In genomic region chr2:1339757-1340515, GRCh38 we compare ENCODE assay signal across 18 cellular contexts.
"Had no signal": no experiment of that assay in that cellular context is flagged by ENCODE, and none has a peak within 500 bp of the region (broad histone marks: within the 10 kb centered on the region; RNA-seq: fewer than 3 reads in every experiment).

No MANE protein-coding gene starts in this region.

- H3K4me3 Mint-ChIP-seq: activated naive CD8-positive, alpha-beta T cell; activated T-helper 17 cell treated with anti-CD3 and anti-CD28 coated beads, Interleukin-2, amount 50 U/mL, for 72 hours; natural killer cell treated with Interleukin-12 subunit alpha and Interleukin-12 subunit beta and Interleukin-15 and Interleukin-18, amount 100 ng/mL, for 72 hours; stimulated activated effector memory CD8-positive, alpha-beta T cell treated with anti-CD3 and anti-CD28 coated beads, Interleukin-12 subunit alpha, Interleukin-12 subunit beta, amount 100 ng/mL, for 72 hours; stimulated activated naive CD8-positive, alpha-beta T cell treated with anti-CD3 and anti-CD28 coated beads, Interleukin-15, amount 100 ng/mL, for 72 hours had no signal

- H3K4me3 ChIP-seq: breast epithelium, coronary artery, left ventricle myocardium inferior, pancreas, right lobe of liver, skin epidermis, testis, uterus had no signal

- ATAC-seq: activated T-helper 17 cell treated with anti-CD3 and anti-CD28 coated beads, Interleukin-2, amount 50 U/mL, for 72 hours; natural killer cell treated with Interleukin-12 subunit alpha and Interleukin-12 subunit beta and Interleukin-15 and Interleukin-18, amount 100 ng/mL, for 72 hours; pancreas; right lobe of liver; stimulated activated effector memory CD8-positive, alpha-beta T cell treated with anti-CD3 and anti-CD28 coated beads, Interleukin-12 subunit alpha, Interleukin-12 subunit beta, amount 100 ng/mL, for 72 hours; stimulated activated naive CD8-positive, alpha-beta T cell treated with anti-CD3 and anti-CD28 coated beads, Interleukin-15, amount 100 ng/mL, for 72 hours had no signal

- H3K27me3 Mint-ChIP-seq: activated naive CD8-positive, alpha-beta T cell; activated T-helper 17 cell treated with anti-CD3 and anti-CD28 coated beads, Interleukin-2, amount 50 U/mL, for 72 hours; stimulated activated naive CD8-positive, alpha-beta T cell treated with anti-CD3 and anti-CD28 coated beads, Interleukin-15, amount 100 ng/mL, for 72 hours had no signal

- H3K27ac Mint-ChIP-seq: activated naive CD8-positive, alpha-beta T cell; activated T-helper 17 cell treated with anti-CD3 and anti-CD28 coated beads, Interleukin-2, amount 50 U/mL, for 72 hours; natural killer cell treated with Interleukin-12 subunit alpha and Interleukin-12 subunit beta and Interleukin-15 and Interleukin-18, amount 100 ng/mL, for 72 hours; stimulated activated effector memory CD8-positive, alpha-beta T cell treated with anti-CD3 and anti-CD28 coated beads, Interleukin-12 subunit alpha, Interleukin-12 subunit beta, amount 100 ng/mL, for 72 hours had no signal

- H3K4me1 Mint-ChIP-seq: activated T-helper 17 cell treated with anti-CD3 and anti-CD28 coated beads, Interleukin-2, amount 50 U/mL, for 72 hours; stimulated activated effector memory CD8-positive, alpha-beta T cell treated with anti-CD3 and anti-CD28 coated beads, Interleukin-12 subunit alpha, Interleukin-12 subunit beta, amount 100 ng/mL, for 72 hours; stimulated activated naive CD8-positive, alpha-beta T cell treated with anti-CD3 and anti-CD28 coated beads, Interleukin-15, amount 100 ng/mL, for 72 hours had no signal

- H3K4me1 ChIP-seq: breast epithelium, pancreas, right lobe of liver, uterus had no signal

- H3K36me3 Mint-ChIP-seq: activated naive CD8-positive, alpha-beta T cell; natural killer cell treated with Interleukin-12 subunit alpha and Interleukin-12 subunit beta and Interleukin-15 and Interleukin-18, amount 100 ng/mL, for 72 hours; stimulated activated effector memory CD8-positive, alpha-beta T cell treated with anti-CD3 and anti-CD28 coated beads, Interleukin-12 subunit alpha, Interleukin-12 subunit beta, amount 100 ng/mL, for 72 hours had no signal

- H3K36me3 ChIP-seq: breast epithelium, left ventricle myocardium inferior, pancreas, right lobe of liver, uterus had no signal

- H3K27me3 ChIP-seq: breast epithelium, pancreas, right lobe of liver, testis, uterus had no signal

- H3K27ac ChIP-seq: breast epithelium, coronary artery, epithelial cell of prostate, left ventricle myocardium inferior, pancreas, right lobe of liver, skin epidermis, testis, uterus had no signal

- DNase-seq: activated T-cell treated with anti-CD3 and anti-CD28 coated beads, Interleukin-2, amount 50 U/mL, for 1 hour; left ventricle myocardium inferior; pancreas; right lobe of liver; stimulated activated CD4-positive, alpha-beta T cell treated with anti-CD3 and anti-CD28 coated beads, Interleukin-2, amount 100 ng/mL, for 24 hours; stimulated activated naive CD8-positive, alpha-beta T cell treated with anti-CD3 and anti-CD28 coated beads, Interleukin-15, amount 100 ng/mL, for 72 hours; T-helper 1 cell; testis; trophoblast cell; uterus had no signal

- H3K9me3 Mint-ChIP-seq: natural killer cell treated with Interleukin-12 subunit alpha and Interleukin-12 subunit beta and Interleukin-15 and Interleukin-18, amount 100 ng/mL, for 72 hours; stimulated activated effector memory CD8-positive, alpha-beta T cell treated with anti-CD3 and anti-CD28 coated beads, Interleukin-12 subunit alpha, Interleukin-12 subunit beta, amount 100 ng/mL, for 72 hours; stimulated activated naive CD8-positive, alpha-beta T cell treated with anti-CD3 and anti-CD28 coated beads, Interleukin-15, amount 100 ng/mL, for 72 hours had no signal
